18 cellular contexts compared by ENCODE assay signal in the genomic region with DNA sequence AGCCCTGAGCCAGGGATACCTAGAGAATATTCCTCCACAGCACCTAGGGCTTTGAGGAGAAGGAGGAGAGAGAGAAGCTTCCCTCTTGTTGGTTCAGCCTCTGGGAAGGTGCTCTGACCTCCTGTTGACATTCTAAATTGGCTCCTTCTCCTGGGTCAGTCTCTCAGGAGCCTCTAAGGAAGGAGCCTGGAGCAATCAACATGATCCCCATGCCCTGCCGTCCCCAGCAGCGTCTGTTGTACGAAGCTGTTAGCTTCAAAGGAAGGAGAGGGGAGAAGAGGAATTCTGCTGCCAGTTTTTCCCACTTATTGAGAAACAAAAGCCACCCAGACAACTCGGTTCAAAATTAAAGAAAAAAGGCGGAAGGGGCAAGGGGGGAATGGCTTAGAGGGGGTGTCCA.
DNase-seq lines count a peak whose midpoint lies in the region; ATAC-seq, FAIRE-seq and TF ChIP-seq lines count a peak whose summit lies in the region.
"Had no signal": no experiment of that assay in that cellular context is flagged by ENCODE, and none has a peak within 500 bp of the region (broad histone marks: within the 10 kb centered on the region; RNA-seq: fewer than 3 reads in every experiment).

No MANE protein-coding gene starts in this region.

- H2AFZ ChIP-seq in neural progenitor cell (replicated peaks), result peak overlapping the region; percentile 29

- peaks cover under 1% of the 10 kb centered on the region for H3K9me3 Mint-ChIP-seq in neural progenitor cell
- H3K9me3 Mint-ChIP-seq: central memory CD8-positive, alpha-beta T cell had no signal

- H3K27me3 ChIP-seq in neural progenitor cell, result peaks cover 25% of the 10 kb centered on the region
- H3K27me3 ChIP-seq: vagina had no signal

- H3K4me3 ChIP-seq in neural progenitor cell, result no peak overlapping the region
- H3K4me3 ChIP-seq: adrenal gland, vagina had no signal

- peaks cover 24% of the 10 kb centered on the region for H3K4me1 ChIP-seq in neural progenitor cell
- H3K4me1 ChIP-seq: adrenal gland, vagina had no signal

- H3K4me2 ChIP-seq in neural progenitor cell, result peak overlapping the region; percentile 58

- H3F3A ChIP-seq in neural progenitor cell (ENCODE audit: low read depth), result peaks cover 13% of the 10 kb centered on the region

- H3K27ac Mint-ChIP-seq in neural progenitor cell, result peak overlapping the region; percentile 43

- H3K36me3 ChIP-seq in neural progenitor cell, result no peaks in the 10 kb centered on the region
- H3K36me3 ChIP-seq: adrenal gland, vagina had no signal

- H3K9me3 ChIP-seq in neural progenitor cell (ENCODE audit: low read depth), result no peaks in the 10 kb centered on the region
- H3K9me3 ChIP-seq: adrenal gland, vagina had no signal

- no peak for FAIRE-seq in frontal cortex (lab: Jason Lieb, UNC)

- H3K4me3 Mint-ChIP-seq in neural progenitor cell, result peak overlapping the region; percentile 67
- H3K4me3 Mint-ChIP-seq: central memory CD8-positive, alpha-beta T cell had no signal

- DNase-seq in NCI-H2171 treated with DMSO at 0.1 percent for 48 hours (lab: John Stamatoyannopoulos, UW), result peak; percentile 49
- no peak for DNase-seq in NCI-H2171 (lab: John Stamatoyannopoulos, UW)
- DNase-seq in NCI-H1105 treated with DMSO at 0.1 percent for 48 hours (lab: John Stamatoyannopoulos, UW), result peak; percentile 51
- peak; percentile 56 for DNase-seq in neural progenitor cell (ENCODE audit: low spot score)
- no peak for DNase-seq in stimulated activated naive CD8-positive, alpha-beta T cell treated with anti-CD3 and anti-CD28 coated beads, Interleukin-15, Interleukin-2, amounts not matched to agents 100 U/mL and 50 U/mL, for 24 hours
- DNase-seq in hippocampal formation (lab: John Stamatoyannopoulos, UW), result no peak
- no peak for DNase-seq in frontal cortex (ENCODE audit: low spot score in 2 of 2)
- DNase-seq: activated CD4-positive, CD25-positive, alpha-beta regulatory T cell treated with anti-CD3 and anti-CD28 coated beads, Interleukin-2, amount 50 U/mL, for 72 hours; adrenal gland; effector CD4-positive, alpha-beta T cell; nucleus accumbens; right cardiac atrium; SHP77 treated with DMSO at 0.1 percent for 48 hours; T-helper 2 cell had no signal

- no peaks in the 10 kb centered on the region for H3K36me3 Mint-ChIP-seq in neural progenitor cell

- H4K20me1 ChIP-seq in neural progenitor cell (ENCODE audit: low read depth), result no peaks in the 10 kb centered on the region

- peaks cover 24% of the 10 kb centered on the region for H3K27me3 Mint-ChIP-seq in neural progenitor cell (ENCODE audit: insufficient read depth, low read depth)

- TF ChIP-seq CTCF in neural progenitor cell (IDR thresholded peaks at IDR 0.05), result no peak

- H3K27ac ChIP-seq in neural progenitor cell, result no peak overlapping the region
- H3K27ac ChIP-seq: vagina had no signal

- no peaks in the 10 kb centered on the region for H3K79me2 ChIP-seq in neural progenitor cell (ENCODE audit: low read depth)

- ATAC-seq in SK-N-SH treated with all-trans-retinoic acid at 6 μM for 48 hours, result peak; percentile 24
- ATAC-seq in stimulated activated naive CD8-positive, alpha-beta T cell treated with anti-CD3 and anti-CD28 coated beads, Interleukin-15, Interleukin-2, amounts not matched to agents 100 U/mL and 50 U/mL, for 24 hours, result no peak
- ATAC-seq: right cardiac atrium had no signal

- H3K9ac ChIP-seq in neural progenitor cell, result no peak overlapping the region

- peaks cover 28% of the 10 kb centered on the region for H3K4me1 Mint-ChIP-seq in neural progenitor cell
- H3K4me1 Mint-ChIP-seq: central memory CD8-positive, alpha-beta T cell; IgD-negative memory B cell had no signal

TF ChIP-seq in SK-N-SH treated with all-trans-retinoic acid at 6 μM for 48 hours, 23 proteins besides CTCF, POLR2A, EP300 and RAD21 (continues in another document):
- TF ChIP-seq SNAI2 (CRISPR knock-in tag; IDR thresholded peaks at IDR 0.05) (no peak), ISL1 (CRISPR knock-in tag; IDR thresholded peaks at IDR 0.05) (no peak), ZNF8 (CRISPR knock-in tag; IDR thresholded peaks at IDR 0.05) (no peak), ZC3H10 (CRISPR knock-in tag; IDR thresholded peaks at IDR 0.05) (no peak), TOX (CRISPR knock-in tag; IDR thresholded peaks at IDR 0.05; ENCODE audit: borderline replicate concordance) (no peak), OSR1 (CRISPR knock-in tag; IDR thresholded peaks at IDR 0.05) (no peak), BACH2 (CRISPR knock-in tag; IDR thresholded peaks at IDR 0.05; ENCODE audit: borderline replicate concordance) (no peak), ZFP30 (CRISPR knock-in tag; IDR thresholded peaks at IDR 0.05) (no peak), TCF4 (CRISPR knock-in tag; IDR thresholded peaks at IDR 0.05; ENCODE audit: borderline replicate concordance) (no peak), ESRRG (CRISPR knock-in tag; IDR thresholded peaks at IDR 0.05) (no peak), POU6F1 (CRISPR knock-in tag; IDR thresholded peaks at IDR 0.05; ENCODE audit: borderline replicate concordance, low read depth) (no peak), ZNF565 (CRISPR knock-in tag; conservative IDR thresholded peaks at IDR 0.05; ENCODE audit: low read depth) (no peak), PPARA (CRISPR knock-in tag; IDR thresholded peaks at IDR 0.05; ENCODE audit: borderline replicate concordance) (no peak), CSDC2 (CRISPR knock-in tag; IDR thresholded peaks at IDR 0.05) (no peak)
- TF ChIP-seq, protein P1, sequence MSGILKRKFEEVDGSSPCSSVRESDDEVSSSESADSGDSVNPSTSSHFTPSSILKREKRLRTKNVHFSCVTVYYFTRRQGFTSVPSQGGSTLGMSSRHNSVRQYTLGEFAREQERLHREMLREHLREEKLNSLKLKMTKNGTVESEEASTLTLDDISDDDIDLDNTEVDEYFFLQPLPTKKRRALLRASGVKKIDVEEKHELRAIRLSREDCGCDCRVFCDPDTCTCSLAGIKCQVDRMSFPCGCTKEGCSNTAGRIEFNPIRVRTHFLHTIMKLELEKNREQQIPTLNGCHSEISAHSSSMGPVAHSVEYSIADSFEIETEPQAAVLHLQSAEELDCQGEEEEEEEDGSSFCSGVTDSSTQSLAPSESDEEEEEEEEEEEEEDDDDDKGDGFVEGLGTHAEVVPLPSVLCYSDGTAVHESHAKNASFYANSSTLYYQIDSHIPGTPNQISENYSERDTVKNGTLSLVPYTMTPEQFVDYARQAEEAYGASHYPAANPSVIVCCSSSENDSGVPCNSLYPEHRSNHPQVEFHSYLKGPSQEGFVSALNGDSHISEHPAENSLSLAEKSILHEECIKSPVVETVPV (CRISPR knock-in tag; IDR thresholded peaks at IDR 0.05), result no peak
- TF ChIP-seq, protein P2, sequence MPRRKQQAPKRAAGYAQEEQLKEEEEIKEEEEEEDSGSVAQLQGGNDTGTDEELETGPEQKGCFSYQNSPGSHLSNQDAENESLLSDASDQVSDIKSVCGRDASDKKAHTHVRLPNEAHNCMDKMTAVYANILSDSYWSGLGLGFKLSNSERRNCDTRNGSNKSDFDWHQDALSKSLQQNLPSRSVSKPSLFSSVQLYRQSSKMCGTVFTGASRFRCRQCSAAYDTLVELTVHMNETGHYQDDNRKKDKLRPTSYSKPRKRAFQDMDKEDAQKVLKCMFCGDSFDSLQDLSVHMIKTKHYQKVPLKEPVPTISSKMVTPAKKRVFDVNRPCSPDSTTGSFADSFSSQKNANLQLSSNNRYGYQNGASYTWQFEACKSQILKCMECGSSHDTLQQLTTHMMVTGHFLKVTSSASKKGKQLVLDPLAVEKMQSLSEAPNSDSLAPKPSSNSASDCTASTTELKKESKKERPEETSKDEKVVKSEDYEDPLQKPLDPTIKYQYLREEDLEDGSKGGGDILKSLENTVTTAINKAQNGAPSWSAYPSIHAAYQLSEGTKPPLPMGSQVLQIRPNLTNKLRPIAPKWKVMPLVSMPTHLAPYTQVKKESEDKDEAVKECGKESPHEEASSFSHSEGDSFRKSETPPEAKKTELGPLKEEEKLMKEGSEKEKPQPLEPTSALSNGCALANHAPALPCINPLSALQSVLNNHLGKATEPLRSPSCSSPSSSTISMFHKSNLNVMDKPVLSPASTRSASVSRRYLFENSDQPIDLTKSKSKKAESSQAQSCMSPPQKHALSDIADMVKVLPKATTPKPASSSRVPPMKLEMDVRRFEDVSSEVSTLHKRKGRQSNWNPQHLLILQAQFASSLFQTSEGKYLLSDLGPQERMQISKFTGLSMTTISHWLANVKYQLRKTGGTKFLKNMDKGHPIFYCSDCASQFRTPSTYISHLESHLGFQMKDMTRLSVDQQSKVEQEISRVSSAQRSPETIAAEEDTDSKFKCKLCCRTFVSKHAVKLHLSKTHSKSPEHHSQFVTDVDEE (CRISPR knock-in tag; IDR thresholded peaks at IDR 0.05), result no peak
- TF ChIP-seq, protein P3, sequence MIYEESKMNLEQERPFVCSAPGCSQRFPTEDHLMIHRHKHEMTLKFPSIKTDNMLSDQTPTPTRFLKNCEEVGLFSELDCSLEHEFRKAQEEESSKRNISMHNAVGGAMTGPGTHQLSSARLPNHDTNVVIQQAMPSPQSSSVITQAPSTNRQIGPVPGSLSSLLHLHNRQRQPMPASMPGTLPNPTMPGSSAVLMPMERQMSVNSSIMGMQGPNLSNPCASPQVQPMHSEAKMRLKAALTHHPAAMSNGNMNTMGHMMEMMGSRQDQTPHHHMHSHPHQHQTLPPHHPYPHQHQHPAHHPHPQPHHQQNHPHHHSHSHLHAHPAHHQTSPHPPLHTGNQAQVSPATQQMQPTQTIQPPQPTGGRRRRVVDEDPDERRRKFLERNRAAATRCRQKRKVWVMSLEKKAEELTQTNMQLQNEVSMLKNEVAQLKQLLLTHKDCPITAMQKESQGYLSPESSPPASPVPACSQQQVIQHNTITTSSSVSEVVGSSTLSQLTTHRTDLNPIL (CRISPR knock-in tag; IDR thresholded peaks at IDR 0.05; ENCODE audit: low read depth), result no peak

Comparison
In these comparisons a context has a peak if more than half of its experiments do, and no peak if none do; other contexts are left out.
1. DNase-seq: peak in NCI-H2171 treated with DMSO at 0.1 percent for 48 hours (single experiment), NCI-H1105 treated with DMSO at 0.1 percent for 48 hours (single experiment) and neural progenitor cell (single experiment); none in NCI-H2171 (single experiment), stimulated activated naive CD8-positive, alpha-beta T cell treated with anti-CD3 and anti-CD28 coated beads, Interleukin-15, Interleukin-2, amounts not matched to agents 100 U/mL and 50 U/mL, for 24 hours (single experiment), hippocampal formation (0 of 2) and frontal cortex (0 of 2).